ENCODE assay signal across 1 cellular context in the genomic region with DNA sequence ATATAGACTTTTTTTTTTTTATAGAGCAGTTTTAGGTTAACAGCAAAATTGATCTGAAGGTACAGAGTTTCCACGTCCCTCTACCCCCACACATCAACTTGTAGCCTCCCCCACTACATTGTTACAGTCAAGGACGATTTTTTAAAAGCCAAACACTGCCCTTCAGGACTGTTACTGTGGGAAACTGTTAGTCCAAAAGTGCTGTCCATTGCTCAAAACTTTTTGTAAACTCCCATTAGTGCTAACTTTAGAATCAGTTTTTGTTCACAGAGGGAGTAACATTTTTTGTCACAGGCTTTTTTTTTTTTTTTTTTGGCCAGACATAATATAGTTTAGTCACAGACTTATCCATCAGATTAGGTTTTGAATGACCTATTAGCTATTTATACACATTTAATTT.
TF ChIP-seq lines count a peak whose summit lies in the region.

No MANE protein-coding gene starts in this region.

TF ChIP-seq in IMR-90, 13 proteins besides CTCF, POLR2A, EP300 and RAD21:
- no peak for TF ChIP-seq BHLHE40 (IDR thresholded peaks at IDR 0.05; ENCODE audit: low read depth, low read length)
- no peak for TF ChIP-seq NFE2L2 (IDR thresholded peaks at IDR 0.05; ENCODE audit: low read depth, low read length)
- TF ChIP-seq ELK1 (IDR thresholded peaks at IDR 0.05; ENCODE audit: borderline replicate concordance, low read depth, low read length), result no peak
- TF ChIP-seq CHD1 (IDR thresholded peaks at IDR 0.05; ENCODE audit: low read depth, low read length), result no peak
- no peak for TF ChIP-seq FOS (IDR thresholded peaks at IDR 0.05; ENCODE audit: low read depth, low read length)
- no peak for TF ChIP-seq RCOR1 (IDR thresholded peaks at IDR 0.05; ENCODE audit: insufficient replicate concordance, low read length)
- TF ChIP-seq MAZ (IDR thresholded peaks at IDR 0.05; ENCODE audit: borderline replicate concordance, low read depth, low read length), result no peak
- TF ChIP-seq SMC3 (IDR thresholded peaks at IDR 0.05; ENCODE audit: low read depth, low read length), result no peak
- TF ChIP-seq, protein P1, sequence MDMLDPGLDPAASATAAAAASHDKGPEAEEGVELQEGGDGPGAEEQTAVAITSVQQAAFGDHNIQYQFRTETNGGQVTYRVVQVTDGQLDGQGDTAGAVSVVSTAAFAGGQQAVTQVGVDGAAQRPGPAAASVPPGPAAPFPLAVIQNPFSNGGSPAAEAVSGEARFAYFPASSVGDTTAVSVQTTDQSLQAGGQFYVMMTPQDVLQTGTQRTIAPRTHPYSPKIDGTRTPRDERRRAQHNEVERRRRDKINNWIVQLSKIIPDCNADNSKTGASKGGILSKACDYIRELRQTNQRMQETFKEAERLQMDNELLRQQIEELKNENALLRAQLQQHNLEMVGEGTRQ (IDR thresholded peaks at IDR 0.05; ENCODE audit: low read depth, low read length), result no peak
- no peak for TF ChIP-seq CEBPB (IDR thresholded peaks at IDR 0.05; ENCODE audit: low read depth, low read length)
- TF ChIP-seq MAFK (IDR thresholded peaks at IDR 0.05; ENCODE audit: low read depth, low read length), result no peak
- no peak for TF ChIP-seq RFX5 (IDR thresholded peaks at IDR 0.05; ENCODE audit: low read depth, low read length)
- TF ChIP-seq MXI1 (IDR thresholded peaks at IDR 0.05; ENCODE audit: borderline replicate concordance, low read depth, low read length), result no peak
